Comparison of ENCODE assay signal across 8 cellular contexts in genomic region chr3:159266779-159267178, GRCh38.
DNase-seq lines count a peak whose midpoint lies in the region; ATAC-seq and TF ChIP-seq lines count a peak whose summit lies in the region.

No MANE protein-coding gene starts in this region.

- intact Hi-C loops in left ventricle myocardium inferior (cut with micrococcal nuclease) (loop anchor here (10.0 kb wide), 1 partner anchor 538 kb away; no protein-coding TSS in a partner anchor), Right ventricle myocardium superior (cut with DNase I) (loop anchor here (5.0 kb wide), 1 partner anchor 541 kb away; no protein-coding TSS in a partner anchor), sigmoid colon (cut with DNase I) (loop anchor here (10.0 kb wide), 1 partner anchor 618 kb away; no protein-coding TSS in a partner anchor)

- TF ChIP-seq EP300 in SK-N-SH (IDR thresholded peaks at IDR 0.05; ENCODE audit: borderline replicate concordance in 1 of 2, low read depth in 1 of 2, low read length in 1 of 2) = no peak
- TF ChIP-seq EP300 in sigmoid colon (IDR thresholded peaks at IDR 0.05) = no peak

- no peak overlapping the region for H3K9ac ChIP-seq in SK-N-SH

- H3K79me2 ChIP-seq in SK-N-SH (ENCODE audit: insufficient read depth) = no peaks in the 10 kb centered on the region

- no peaks in the 10 kb centered on the region for H3K9me3 ChIP-seq in left ventricle myocardium inferior (replicated peaks)
- H3K9me3 ChIP-seq in SK-N-SH = no peaks in the 10 kb centered on the region
- H3K9me3 ChIP-seq in sigmoid colon = no peaks in the 10 kb centered on the region

- TF ChIP-seq CTCF in left ventricle myocardium inferior (IDR thresholded peaks at IDR 0.05; ENCODE audit: borderline replicate concordance) (peak; percentile 41), SK-N-SH (IDR thresholded peaks at IDR 0.05) (peak; percentile 44; the same call in 1 of the 2 replicates), kidney epithelial cell (IDR thresholded peaks at IDR 0.05; ENCODE audit: insufficient read depth, low read length, poor library complexity, severe bottlenecking) (peak; percentile 55), sigmoid colon (IDR thresholded peaks at IDR 0.05) (no peak)

- no peaks in the 10 kb centered on the region for H3K36me3 ChIP-seq in left ventricle myocardium inferior
- no peaks in the 10 kb centered on the region for H3K36me3 ChIP-seq in SK-N-SH (replicated peaks in 1 of 2; ENCODE audit: control insufficient read depth in 1 of 2, insufficient read depth in 2 of 2, low read length in 1 of 2)
- no peaks in the 10 kb centered on the region for H3K36me3 ChIP-seq in kidney epithelial cell (ENCODE audit: control insufficient read depth, insufficient read depth, low read length)
- H3K36me3 ChIP-seq in sigmoid colon = no peaks in the 10 kb centered on the region

- POLR2A ChIA-PET in SK-N-SH (lab: Yijun Ruan, JAX) = no interaction called here

- H3K27ac ChIP-seq in left ventricle myocardium inferior (replicated peaks) (no peak overlapping the region), SK-N-SH (ENCODE audit: low read depth in 2 of 2, low read length in 1 of 2) (no peak overlapping the region), sigmoid colon (no peak overlapping the region)

- 85% methylated on average over 6 of the region's 6 CpGs for WGBS in SK-N-SH (ENCODE audit: low lambda C conversion rate)
- 74 to 78% methylated on average over 6 of the region's 6 CpGs for WGBS in sigmoid colon, 2 donors

- no peaks in the 10 kb centered on the region for H3K4me1 ChIP-seq in left ventricle myocardium inferior
- peaks cover 0 to 7% of the 10 kb centered on the region in 2 experiments; a peak in 2 of 4 replicates for H3K4me1 ChIP-seq in SK-N-SH (ENCODE audit: control insufficient read depth in 1 of 2, insufficient read depth in 2 of 2, low read depth in 1 of 2, low read length in 1 of 2)
- H3K4me1 ChIP-seq in sigmoid colon = no peaks in the 10 kb centered on the region

- no peaks in the 10 kb centered on the region for H3K9me2 ChIP-seq in SK-N-SH

- peak; percentile 64 for TF ChIP-seq RAD21 in SK-N-SH (IDR thresholded peaks at IDR 0.05; ENCODE audit: low read length)

- no peaks in the 10 kb centered on the region for H4K20me1 ChIP-seq in SK-N-SH (ENCODE audit: insufficient read depth)

- H3K4me3 ChIP-seq in left ventricle myocardium inferior = no peak overlapping the region
- H3K4me3 ChIP-seq in Jurkat, Clone E6-1 (ENCODE audit: low read length) = no peak overlapping the region
- no peak overlapping the region for H3K4me3 ChIP-seq in SK-N-SH (ENCODE audit: low read depth in 2 of 2, low read length in 1 of 2)
- H3K4me3 ChIP-seq in kidney epithelial cell (ENCODE audit: low read depth, low read length) = no peak overlapping the region
- no peak overlapping the region for H3K4me3 ChIP-seq in sigmoid colon

- no peak overlapping the region for H3K4me2 ChIP-seq in SK-N-SH

- H3F3A ChIP-seq in SK-N-SH (replicated peaks; ENCODE audit: insufficient read depth) = no peaks in the 10 kb centered on the region

- no peaks in the 10 kb centered on the region for H3K27me3 ChIP-seq in left ventricle myocardium inferior (ENCODE audit: low read depth)
- H3K27me3 ChIP-seq in SK-N-SH (ENCODE audit: insufficient read depth) = no peaks in the 10 kb centered on the region
- H3K27me3 ChIP-seq in kidney epithelial cell (ENCODE audit: control insufficient read depth, insufficient read depth, low read length) = peaks cover 4% of the 10 kb centered on the region
- no peaks in the 10 kb centered on the region for H3K27me3 ChIP-seq in sigmoid colon

- no peak overlapping the region for H2AFZ ChIP-seq in SK-N-SH (ENCODE audit: low read depth)

- ATAC-seq in Right ventricle myocardium superior (ENCODE audit: poor library complexity) (no peak), GM21825 (IDR thresholded peaks at IDR 0.05; ENCODE audit: unreplicated experiment) (no peak)

- TF ChIP-seq POLR2A in sigmoid colon (IDR thresholded peaks at IDR 0.05) = no peak

- DNase-seq in left ventricle myocardium inferior (no peak), Right ventricle myocardium superior (no peak), SK-N-SH (peak; percentile 24), kidney epithelial cell (ENCODE audit: low read depth) (no peak), sigmoid colon (no peak), cortex of kidney (lab: John Stamatoyannopoulos, UW) (no peak)
- peak; percentile 14 for DNase-seq in Jurkat, Clone E6-1 (ENCODE audit: low read depth, low spot score)

- CTCF ChIA-PET in SK-N-SH (lab: Yijun Ruan, JAX) = interaction anchor here (0.7 to 11.9 kb wide), 24 partner anchors 11 to 745 kb away, joined by 3 to 322 read pairs (median 6); no protein-coding TSS in a partner anchor

TF ChIP-seq in SK-N-SH, 30 proteins besides CTCF, POLR2A, EP300 and RAD21:
- TF ChIP-seq NRF1 (IDR thresholded peaks at IDR 0.05; ENCODE audit: low read depth, low read length) (no peak), MEF2A (IDR thresholded peaks at IDR 0.05; ENCODE audit: borderline replicate concordance, low read depth) (no peak), YY1 (IDR thresholded peaks at IDR 0.05; ENCODE audit: low read depth) (no peak), EZH2phosphoT487 (IDR thresholded peaks at IDR 0.05; ENCODE audit: borderline replicate concordance, low read depth) (no peak), NFIC (IDR thresholded peaks at IDR 0.05; ENCODE audit: borderline replicate concordance) (no peak), CHD2 (IDR thresholded peaks at IDR 0.05; ENCODE audit: low read length, partially characterized antibody) (no peak), FOXJ3 (CRISPR knock-in tag; IDR thresholded peaks at IDR 0.05) (no peak), GABPA (IDR thresholded peaks at IDR 0.05; ENCODE audit: low read depth) (no peak), JUND (IDR thresholded peaks at IDR 0.05) (no peak), RXRA (IDR thresholded peaks at IDR 0.05; ENCODE audit: borderline replicate concordance, low read depth) (no peak), RCOR1 (IDR thresholded peaks at IDR 0.05; ENCODE audit: low read length) (no peak), TEAD4 (IDR thresholded peaks at IDR 0.05; ENCODE audit: borderline replicate concordance, insufficient read depth) (no peak)
TF ChIP-seq in SK-N-SH: peak in this region for 0.

Comparison
In these comparisons a context has a peak if more than half of its experiments do, and no peak if none do; other contexts are left out.
1. DNase-seq: peak in Jurkat, Clone E6-1 (single experiment) and SK-N-SH (single experiment); none in left ventricle myocardium inferior (single experiment), Right ventricle myocardium superior (single experiment), kidney epithelial cell (single experiment), sigmoid colon (single experiment) and cortex of kidney (single experiment).
2. CTCF ChIP-seq: peak in left ventricle myocardium inferior (single experiment), SK-N-SH (single experiment) and kidney epithelial cell (single experiment); none in sigmoid colon (0 of 4).